33 cellular contexts compared by ENCODE assay signal in genomic region chr10:70836319-70836718, GRCh38. TPM values are rescaled to one million over a fixed set of nuclear protein-coding genes. Genes with fewer than 3 reads are reported as not detected.
A peak's percentile ranks its signal among the peaks of the same experiment; 100 is the strongest.
DNase-seq lines count a peak whose midpoint lies in the region; ATAC-seq, FAIRE-seq and TF ChIP-seq lines count a peak whose summit lies in the region.
"Had no signal": no experiment of that assay in that cellular context is flagged by ENCODE, and none has a peak within 500 bp of the region (broad histone marks: within the 10 kb centered on the region; RNA-seq: fewer than 3 reads in every experiment).

No MANE protein-coding gene starts in this region.

- DNase-seq in stimulated activated naive CD8-positive, alpha-beta T cell treated with anti-CD3 and anti-CD28 coated beads, Interleukin-15, Interleukin-2, amounts not matched to agents 100 U/mL and 50 U/mL, for 24 hours, result no peak
- no peak for DNase-seq in activated T-helper 2 cell treated with anti-CD3 and anti-CD28 coated beads, Interferon-gamma antibody, Interleukin-2, Interleukin-4, amounts not matched to agents 10 μg/mL and 5 μg/mL and 100 μg/mL, durations not matched to agents 14 hours and 24 hours and 36 hours (ENCODE audit: low spot score)
- DNase-seq in HepG2 (ENCODE audit: low spot score), result no peak
- no peak for DNase-seq in type B pancreatic cell (ENCODE audit: extremely low spot score, unreplicated experiment)
- no peak for DNase-seq in naive thymus-derived CD8-positive, alpha-beta T cell
- no peak for DNase-seq in activated effector memory CD4-positive, alpha-beta T cell treated with Interleukin-2 at 50 U/mL for 16 hours
- DNase-seq in NCI-H510A (lab: John Stamatoyannopoulos, UW), result no peak
- DNase-seq: activated CD4-positive, alpha-beta T cell treated with anti-CD3 and anti-CD28 coated beads for 1 hour; activated CD8-positive, alpha-beta memory T cell treated with anti-CD3 and anti-CD28 coated beads, Interleukin-2, amount 10 ng/mL, durations not matched to agents 7 days and 5 days; effector memory CD4-positive, alpha-beta T cell; heart left ventricle; mammary epithelial cell; NCI-H146; NCI-H2107; NCI-H446; NCI-H82; posterior cingulate gyrus; stimulated activated CD4-positive, alpha-beta T cell treated with anti-CD3 and anti-CD28 coated beads, Interleukin-4, amount 100 ng/mL, for 4 hours; stimulated activated naive CD4-positive, alpha-beta T cell; T-helper 2 cell; testis had no signal

- no peaks in the 10 kb centered on the region for H4K20me1 ChIP-seq in HepG2 (ENCODE audit: insufficient read depth, low read length)

- H3K4me1 ChIP-seq in HepG2 (ENCODE audit: insufficient read depth, low read length), result peaks cover 32% of the 10 kb centered on the region

- H3K9me3 Mint-ChIP-seq in stimulated activated naive CD8-positive, alpha-beta T cell treated with anti-CD3 and anti-CD28 coated beads, Interleukin-15, Interleukin-2, amounts not matched to agents 100 ng/mL and 50 ng/mL, for 24 hours, result peaks cover 3% of the 10 kb centered on the region
- H3K9me3 Mint-ChIP-seq in activated T-helper 2 cell treated with anti-CD3 and anti-CD28 coated beads, Interferon-gamma antibody, Interleukin-2, Interleukin-4, amounts not matched to agents 10 μg/mL and 5 μg/mL and 100 μg/mL, durations not matched to agents 14 hours and 24 hours and 36 hours, result peaks cover 13% of the 10 kb centered on the region
- no peaks in the 10 kb centered on the region for H3K9me3 Mint-ChIP-seq in type B pancreatic cell
- H3K9me3 Mint-ChIP-seq in naive thymus-derived CD8-positive, alpha-beta T cell, result peaks cover 0 to 9% (median 2%) of the 10 kb centered on the region in 9 donors

- POLR2A ChIA-PET in HepG2 (lab: Yijun Ruan, JAX), result no interaction called here
- POLR2A ChIA-PET in naive thymus-derived CD8-positive, alpha-beta T cell (lab: Charles Lee), result no interaction called here

- H2AFZ ChIP-seq in HepG2 (ENCODE audit: low read length), result no peak overlapping the region

- H3K27ac ChIP-seq in HepG2 (ENCODE audit: extremely low read length, insufficient read depth, low read length), result peak overlapping the region; percentile 58
- H3K27ac ChIP-seq: breast epithelium, heart left ventricle, SK-N-MC, testis, vagina had no signal

- TF ChIP-seq POLR2A in HepG2 (IDR thresholded peaks at IDR 0.05; ENCODE audit: insufficient read depth in 1 of 2, low read depth in 2 of 2, low read length in 2 of 2), result no peak

- peaks cover 0 to under 1% of the 10 kb centered on the region in 2 experiments; a peak in 2 of 5 replicates for H3K36me3 ChIP-seq in HepG2 (replicated peaks in 1 of 2; ENCODE audit: control insufficient read depth in 1 of 2, insufficient read depth in 2 of 2, low read length in 2 of 2)
- H3K36me3 ChIP-seq: adrenal gland, breast epithelium, right lobe of liver, vagina had no signal

- no TSS peak for BruUV-seq in HepG2 (replicated peaks; lab: Mats Ljungman, UMichigan)

- H3K27ac Mint-ChIP-seq in stimulated activated naive CD8-positive, alpha-beta T cell treated with anti-CD3 and anti-CD28 coated beads, Interleukin-15, Interleukin-2, amounts not matched to agents 100 ng/mL and 50 ng/mL, for 24 hours, result peak overlapping the region; percentile 85
- peak overlapping the region; percentile 40 for H3K27ac Mint-ChIP-seq in activated T-helper 2 cell treated with anti-CD3 and anti-CD28 coated beads, Interferon-gamma antibody, Interleukin-2, Interleukin-4, amounts not matched to agents 10 μg/mL and 5 μg/mL and 100 μg/mL, durations not matched to agents 14 hours and 24 hours and 36 hours
- peak overlapping the region; percentile 61 for H3K27ac Mint-ChIP-seq in type B pancreatic cell
- H3K27ac Mint-ChIP-seq in naive thymus-derived CD8-positive, alpha-beta T cell, result no peak overlapping the region
- H3K27ac Mint-ChIP-seq: activated CD8-positive, alpha-beta memory T cell treated with anti-CD3 and anti-CD28 coated beads, Interleukin-2, amount 10 ng/mL, durations not matched to agents 7 days and 5 days; CD14-positive monocyte had no signal

- no peaks in the 10 kb centered on the region for H3K27me3 ChIP-seq in HepG2 (ENCODE audit: control insufficient read depth in 1 of 2, insufficient read depth in 2 of 2, low read length in 2 of 2)
- H3K27me3 ChIP-seq: adrenal gland, breast epithelium, heart left ventricle, right lobe of liver, testis, vagina had no signal

- H3K79me2 ChIP-seq in HepG2 (ENCODE audit: insufficient read depth, low read length), result peaks cover 24% of the 10 kb centered on the region

- H3K4me2 ChIP-seq in HepG2 (ENCODE audit: low read depth, low read length), result 0 out of 2 replicates have a peak overlapping the region, but pooled peaks have one; percentile 1

- no peaks in the 10 kb centered on the region for H3K27me3 Mint-ChIP-seq in stimulated activated naive CD8-positive, alpha-beta T cell treated with anti-CD3 and anti-CD28 coated beads, Interleukin-15, Interleukin-2, amounts not matched to agents 100 ng/mL and 50 ng/mL, for 24 hours
- H3K27me3 Mint-ChIP-seq in activated T-helper 2 cell treated with anti-CD3 and anti-CD28 coated beads, Interferon-gamma antibody, Interleukin-2, Interleukin-4, amounts not matched to agents 10 μg/mL and 5 μg/mL and 100 μg/mL, durations not matched to agents 14 hours and 24 hours and 36 hours (ENCODE audit: low read depth), result no peaks in the 10 kb centered on the region
- no peaks in the 10 kb centered on the region for H3K27me3 Mint-ChIP-seq in type B pancreatic cell
- no peaks in the 10 kb centered on the region for H3K27me3 Mint-ChIP-seq in naive thymus-derived CD8-positive, alpha-beta T cell
- H3K27me3 Mint-ChIP-seq: activated CD8-positive, alpha-beta memory T cell treated with anti-CD3 and anti-CD28 coated beads, Interleukin-2, amount 10 ng/mL, durations not matched to agents 7 days and 5 days had no signal

- peak overlapping the region; percentile 45 for H3K4me3 Mint-ChIP-seq in stimulated activated naive CD8-positive, alpha-beta T cell treated with anti-CD3 and anti-CD28 coated beads, Interleukin-15, Interleukin-2, amounts not matched to agents 100 ng/mL and 50 ng/mL, for 24 hours
- no peak overlapping the region for H3K4me3 Mint-ChIP-seq in activated T-helper 2 cell treated with anti-CD3 and anti-CD28 coated beads, Interferon-gamma antibody, Interleukin-2, Interleukin-4, amounts not matched to agents 10 μg/mL and 5 μg/mL and 100 μg/mL, durations not matched to agents 14 hours and 24 hours and 36 hours (ENCODE audit: low read depth)
- no peak overlapping the region for H3K4me3 Mint-ChIP-seq in type B pancreatic cell
- H3K4me3 Mint-ChIP-seq in naive thymus-derived CD8-positive, alpha-beta T cell, result no peak overlapping the region
- H3K4me3 Mint-ChIP-seq: activated CD8-positive, alpha-beta memory T cell treated with anti-CD3 and anti-CD28 coated beads, Interleukin-2, amount 10 ng/mL, durations not matched to agents 7 days and 5 days; CD14-positive monocyte; neural crest cell had no signal

- no peak overlapping the region for H3K9ac ChIP-seq in HepG2 (ENCODE audit: insufficient read depth, low read depth, low read length)

- no peak for FAIRE-seq in HepG2 (lab: Jason Lieb, UNC)
- FAIRE-seq: GM18507 had no signal

- H3K4me3 ChIP-seq in HepG2 (replicated peaks in 1 of 3; ENCODE audit: insufficient read depth in 1 of 3, low read depth in 2 of 3, low read length in 3 of 3), result no peak overlapping the region
- H3K4me3 ChIP-seq: adrenal gland, breast epithelium, heart left ventricle, right lobe of liver, SK-N-MC, testis, vagina had no signal

- H3K4me1 Mint-ChIP-seq in stimulated activated naive CD8-positive, alpha-beta T cell treated with anti-CD3 and anti-CD28 coated beads, Interleukin-15, Interleukin-2, amounts not matched to agents 100 ng/mL and 50 ng/mL, for 24 hours (ENCODE audit: low read depth), result peaks cover 93% of the 10 kb centered on the region
- peaks cover 63% of the 10 kb centered on the region for H3K4me1 Mint-ChIP-seq in activated T-helper 2 cell treated with anti-CD3 and anti-CD28 coated beads, Interferon-gamma antibody, Interleukin-2, Interleukin-4, amounts not matched to agents 10 μg/mL and 5 μg/mL and 100 μg/mL, durations not matched to agents 14 hours and 24 hours and 36 hours (ENCODE audit: low read depth)
- H3K4me1 Mint-ChIP-seq in type B pancreatic cell (ENCODE audit: unreplicated experiment), result peaks cover 27% of the 10 kb centered on the region
- H3K4me1 Mint-ChIP-seq in naive thymus-derived CD8-positive, alpha-beta T cell, result peaks cover 17 to 40% (median 29%) of the 10 kb centered on the region in 4 donors
- H3K4me1 Mint-ChIP-seq: neural crest cell had no signal

- ATAC-seq in stimulated activated naive CD8-positive, alpha-beta T cell treated with anti-CD3 and anti-CD28 coated beads, Interleukin-15, Interleukin-2, amounts not matched to agents 100 U/mL and 50 U/mL, for 24 hours, result no peak
- no peak; the same call in 2 of the 3 replicates for ATAC-seq in HepG2
- ATAC-seq in naive thymus-derived CD8-positive, alpha-beta T cell, result no peak
- ATAC-seq: activated CD8-positive, alpha-beta memory T cell treated with anti-CD3 and anti-CD28 coated beads, Interleukin-2, amount 10 ng/mL, durations not matched to agents 7 days and 5 days; heart left ventricle had no signal

- CTCF ChIA-PET in HepG2 (lab: Yijun Ruan, JAX; ENCODE audit: low intra/inter-chr PET ratio, low total read pairs), result no interaction called here

- peaks cover 67% of the 10 kb centered on the region for H3K36me3 Mint-ChIP-seq in stimulated activated naive CD8-positive, alpha-beta T cell treated with anti-CD3 and anti-CD28 coated beads, Interleukin-15, Interleukin-2, amounts not matched to agents 100 ng/mL and 50 ng/mL, for 24 hours (ENCODE audit: low read depth)
- H3K36me3 Mint-ChIP-seq in activated T-helper 2 cell treated with anti-CD3 and anti-CD28 coated beads, Interferon-gamma antibody, Interleukin-2, Interleukin-4, amounts not matched to agents 10 μg/mL and 5 μg/mL and 100 μg/mL, durations not matched to agents 14 hours and 24 hours and 36 hours (ENCODE audit: low read depth), result peaks cover 68% of the 10 kb centered on the region
- H3K36me3 Mint-ChIP-seq in type B pancreatic cell, result peaks cover 30% of the 10 kb centered on the region
- peaks cover 10 to 57% (median 48%) of the 10 kb centered on the region in 3 donors for H3K36me3 Mint-ChIP-seq in naive thymus-derived CD8-positive, alpha-beta T cell

- H3K9me3 ChIP-seq in HepG2 (ENCODE audit: low read length), result peaks cover 6% of the 10 kb centered on the region; the same call in 1 of the 2 replicates
- H3K9me3 ChIP-seq: adrenal gland, breast epithelium, right lobe of liver, testis, vagina had no signal

- 77% methylated on average over 2 of the region's 2 CpGs for WGBS in HepG2 (ENCODE audit: low lambda C conversion rate)

- intact Hi-C loops in activated T-helper 2 cell treated with anti-CD3 and anti-CD28 coated beads, Interferon-gamma antibody, Interleukin-2, Interleukin-4, amounts not matched to agents 10 μg/mL and 5 μg/mL and 100 μg/mL, durations not matched to agents 14 hours and 24 hours and 36 hours (cut with micrococcal nuclease), result no loop called here
- intact Hi-C loops in HepG2 (cut with micrococcal nuclease; ENCODE audit: unreplicated experiment), result no loop called here

- no peak for TF ChIP-seq EP300 in HepG2 (IDR thresholded peaks at IDR 0.05; ENCODE audit: low read depth in 2 of 2, low read length in 2 of 2)
- no peak for TF ChIP-seq EP300 in HepG2 (CRISPR knock-in tag; IDR thresholded peaks at IDR 0.05; ENCODE audit: borderline replicate concordance)

- TF ChIP-seq CTCF in HepG2 (CRISPR knock-in tag; IDR thresholded peaks at IDR 0.05) (no peak), type B pancreatic cell (conservative IDR thresholded peaks at IDR 0.05) (no peak)

- in situ Hi-C loops in HepG2 (cut with HindIII; ENCODE audit: extremely low pct_ligation_motif_present, low pct_unique_long_range_greater_than_20kb), result no loop called here

- TF ChIP-seq RAD21 in HepG2 (CRISPR knock-in tag; IDR thresholded peaks at IDR 0.05), result no peak

RNA-seq across cellular contexts. Expression of gene SGPL1, which starts 20.6 kb away (rescaled TPM):
- total RNA-seq in activated T-helper 2 cell treated with anti-CD3 and anti-CD28 coated beads, Interferon-gamma antibody, Interleukin-2, Interleukin-4, amounts not matched to agents 10 μg/mL and 5 μg/mL and 100 μg/mL, durations not matched to agents 14 hours and 24 hours and 36 hours, result 124 and 139 TPM in 2 replicates
- total RNA-seq in HepG2 (2016; rRNA removed; fragmentation: Illumina TruSeq; extraction: Trizol) (19.0 and 25.0 TPM in 2 replicates), type B pancreatic cell (ENCODE audit: low replicate concordance) (70.5 and 84.3 TPM in 2 replicates)
- 12.3 and 14.8 TPM in 2 replicates for total RNA-seq in HepG2 (2016; cell fraction: cytosol; rRNA removed; fragmentation: Illumina TruSeq; extraction: Trizol; ENCODE audit: low read depth)
- 14.5 and 23.0 TPM in 2 replicates for total RNA-seq in HepG2 (2016; cell fraction: insoluble cytoplasmic fraction; rRNA removed; fragmentation: Illumina TruSeq; extraction: Trizol)
- total RNA-seq in HepG2 (2016; cell fraction: membrane; rRNA removed; fragmentation: Illumina TruSeq; extraction: Trizol), result 15.7 and 16.0 TPM in 2 replicates
- total RNA-seq in HepG2 (2016; cell fraction: nucleus; rRNA removed; fragmentation: Illumina TruSeq; extraction: Trizol), result 26.9 and 32.2 TPM in 2 replicates
- 15.7 and 17.6 TPM in 2 replicates for polyA plus RNA-seq in HepG2 (2011; rRNA removed)
- polyA plus RNA-seq in HepG2 (2011; cell fraction: cytosol; rRNA removed), result 9.8 and 13.8 TPM in 2 replicates
- 13.8 and 17.5 TPM in 2 replicates for polyA plus RNA-seq in HepG2 (2011; cell fraction: nucleus; rRNA removed)
- 11.1 and 12.6 TPM in 2 replicates for polyA plus RNA-seq in HepG2 (2012)
- polyA plus RNA-seq in HepG2 (2016; cell fraction: cytosol; fragmentation: Illumina TruSeq; extraction: Trizol; ENCODE audit: low read depth), result 2.8 and 3.4 TPM in 2 replicates
- 10.4 TPM in 2 replicates for polyA plus RNA-seq in HepG2 (2016; cell fraction: insoluble cytoplasmic fraction; fragmentation: Illumina TruSeq; extraction: Trizol; ENCODE audit: low read depth)
- polyA plus RNA-seq in HepG2 (2016; cell fraction: membrane; fragmentation: Illumina TruSeq; extraction: Trizol; ENCODE audit: low read depth), result 5.2 and 6.0 TPM in 2 replicates
- polyA plus RNA-seq in HepG2 (2016; cell fraction: nucleus; fragmentation: Illumina TruSeq; extraction: Trizol; ENCODE audit: insufficient read depth, low read depth), result 32.2 and 33.8 TPM in 2 replicates
- polyA minus RNA-seq in HepG2 (2011; rRNA and poly(A)+ RNA removed; ENCODE audit: low replicate concordance), result 32.9 and 47.1 TPM in 2 replicates
- 17.3 and 21.5 TPM in 2 replicates for polyA minus RNA-seq in HepG2 (2011; cell fraction: cytosol; rRNA and poly(A)+ RNA removed)
- 37.6 and 39.2 TPM in 2 replicates for polyA minus RNA-seq in HepG2 (2011; cell fraction: nucleus; rRNA and poly(A)+ RNA removed)
- 10 to 100 TPM; 28.2 to 36.1 TPM for total RNA-seq in naive thymus-derived CD8-positive, alpha-beta T cell
- 10 to 100 TPM; 10.7 to 16.7 (median 12.4) TPM for polyA plus RNA-seq in naive thymus-derived CD8-positive, alpha-beta T cell

RNA-seq across cellular contexts. Expression of gene TBATA, which starts 51.1 kb away (rescaled TPM):
- total RNA-seq in activated T-helper 2 cell treated with anti-CD3 and anti-CD28 coated beads, Interferon-gamma antibody, Interleukin-2, Interleukin-4, amounts not matched to agents 10 μg/mL and 5 μg/mL and 100 μg/mL, durations not matched to agents 14 hours and 24 hours and 36 hours, result not detected in 2 replicates
- total RNA-seq in HepG2 (2016; rRNA removed; fragmentation: Illumina TruSeq; extraction: Trizol), result not detected in 2 replicates
- not detected in 2 replicates for total RNA-seq in HepG2 (2016; cell fraction: cytosol; rRNA removed; fragmentation: Illumina TruSeq; extraction: Trizol; ENCODE audit: low read depth)
- not detected in 2 replicates for total RNA-seq in HepG2 (2016; cell fraction: insoluble cytoplasmic fraction; rRNA removed; fragmentation: Illumina TruSeq; extraction: Trizol)
- not detected in 2 replicates for total RNA-seq in HepG2 (2016; cell fraction: membrane; rRNA removed; fragmentation: Illumina TruSeq; extraction: Trizol)
- total RNA-seq in HepG2 (2016; cell fraction: nucleus; rRNA removed; fragmentation: Illumina TruSeq; extraction: Trizol), result not detected in 2 replicates
- polyA plus RNA-seq in HepG2 (2011; rRNA removed), result not detected in 2 replicates
- polyA plus RNA-seq in HepG2 (2011; cell fraction: cytosol; rRNA removed), result not detected in 2 replicates
- polyA plus RNA-seq in HepG2 (2011; cell fraction: nucleus; rRNA removed), result not detected in 2 replicates
- polyA plus RNA-seq in HepG2 (2012), result not detected in 2 replicates
- polyA plus RNA-seq in HepG2 (2016; cell fraction: cytosol; fragmentation: Illumina TruSeq; extraction: Trizol; ENCODE audit: low read depth), result not detected in 2 replicates
- polyA plus RNA-seq in HepG2 (2016; cell fraction: insoluble cytoplasmic fraction; fragmentation: Illumina TruSeq; extraction: Trizol; ENCODE audit: low read depth), result not detected in 2 replicates
- polyA plus RNA-seq in HepG2 (2016; cell fraction: membrane; fragmentation: Illumina TruSeq; extraction: Trizol; ENCODE audit: low read depth), result not detected in 2 replicates
- not detected in 2 replicates for polyA plus RNA-seq in HepG2 (2016; cell fraction: nucleus; fragmentation: Illumina TruSeq; extraction: Trizol; ENCODE audit: insufficient read depth, low read depth)
- not detected in 2 replicates for polyA minus RNA-seq in HepG2 (2011; rRNA and poly(A)+ RNA removed; ENCODE audit: low replicate concordance)
- polyA minus RNA-seq in HepG2 (2011; cell fraction: cytosol; rRNA and poly(A)+ RNA removed), result not detected in 2 replicates
- not detected in 2 replicates for polyA minus RNA-seq in HepG2 (2011; cell fraction: nucleus; rRNA and poly(A)+ RNA removed)
- total RNA-seq in type B pancreatic cell (ENCODE audit: low replicate concordance), result not detected in 2 replicates
- total RNA-seq in naive thymus-derived CD8-positive, alpha-beta T cell, result not detected
- polyA plus RNA-seq in naive thymus-derived CD8-positive, alpha-beta T cell, result not detected
- total RNA-seq: activated CD8-positive, alpha-beta memory T cell treated with anti-CD3 and anti-CD28 coated beads, Interleukin-2, amount 10 ng/mL, durations not matched to agents 7 days and 5 days; adrenal gland; breast epithelium; fibroblast of villous mesenchyme; heart left ventricle; kidney epithelial cell; mammary epithelial cell; neural crest cell; right lobe of liver; vagina had no signal
- polyA plus RNA-seq: CD14-positive monocyte, esophagus, heart left ventricle, mammary epithelial cell had no signal

RNA-seq across cellular contexts. Expression of gene PCBD1, which starts 52.0 kb away (rescaled TPM):
- 72.0 and 73.8 TPM in 2 replicates for total RNA-seq in activated T-helper 2 cell treated with anti-CD3 and anti-CD28 coated beads, Interferon-gamma antibody, Interleukin-2, Interleukin-4, amounts not matched to agents 10 μg/mL and 5 μg/mL and 100 μg/mL, durations not matched to agents 14 hours and 24 hours and 36 hours
- 168 and 177 TPM in 2 replicates for total RNA-seq in HepG2 (2016; rRNA removed; fragmentation: Illumina TruSeq; extraction: Trizol)
- 166 and 201 TPM in 2 replicates for total RNA-seq in HepG2 (2016; cell fraction: cytosol; rRNA removed; fragmentation: Illumina TruSeq; extraction: Trizol; ENCODE audit: low read depth)
- 178 and 182 TPM in 2 replicates for total RNA-seq in HepG2 (2016; cell fraction: insoluble cytoplasmic fraction; rRNA removed; fragmentation: Illumina TruSeq; extraction: Trizol)
- 211 and 254 TPM in 2 replicates for total RNA-seq in HepG2 (2016; cell fraction: membrane; rRNA removed; fragmentation: Illumina TruSeq; extraction: Trizol)
- total RNA-seq in HepG2 (2016; cell fraction: nucleus; rRNA removed; fragmentation: Illumina TruSeq; extraction: Trizol), result 58.9 and 64.6 TPM in 2 replicates
- 95.3 and 98.9 TPM in 2 replicates for polyA plus RNA-seq in HepG2 (2011; rRNA removed)
- 107 and 123 TPM in 2 replicates for polyA plus RNA-seq in HepG2 (2011; cell fraction: cytosol; rRNA removed)
- polyA plus RNA-seq in HepG2 (2011; cell fraction: nucleus; rRNA removed), result 40.3 and 45.6 TPM in 2 replicates
- polyA plus RNA-seq in HepG2 (2012), result 117 and 152 TPM in 2 replicates
- 235 and 300 TPM in 2 replicates for polyA plus RNA-seq in HepG2 (2016; cell fraction: cytosol; fragmentation: Illumina TruSeq; extraction: Trizol; ENCODE audit: low read depth)
- polyA plus RNA-seq in HepG2 (2016; cell fraction: insoluble cytoplasmic fraction; fragmentation: Illumina TruSeq; extraction: Trizol; ENCODE audit: low read depth), result 237 and 249 TPM in 2 replicates
- polyA plus RNA-seq in HepG2 (2016; cell fraction: membrane; fragmentation: Illumina TruSeq; extraction: Trizol; ENCODE audit: low read depth), result 271 and 309 TPM in 2 replicates
- 131 and 135 TPM in 2 replicates for polyA plus RNA-seq in HepG2 (2016; cell fraction: nucleus; fragmentation: Illumina TruSeq; extraction: Trizol; ENCODE audit: insufficient read depth, low read depth)
- 47.4 and 68.6 TPM in 2 replicates for polyA minus RNA-seq in HepG2 (2011; rRNA and poly(A)+ RNA removed; ENCODE audit: low replicate concordance)
- polyA minus RNA-seq in HepG2 (2011; cell fraction: cytosol; rRNA and poly(A)+ RNA removed), result 36.4 and 44.0 TPM in 2 replicates
- 21.6 and 28.6 TPM in 2 replicates for polyA minus RNA-seq in HepG2 (2011; cell fraction: nucleus; rRNA and poly(A)+ RNA removed)
- total RNA-seq in type B pancreatic cell (ENCODE audit: low replicate concordance), result 84.1 and 102 TPM in 2 replicates
- total RNA-seq in naive thymus-derived CD8-positive, alpha-beta T cell, result 1 to 10 TPM; 6.0 to 9.5 TPM
- polyA plus RNA-seq in naive thymus-derived CD8-positive, alpha-beta T cell, result 10 to 100 TPM in 2 of 3 donors, 1 to 10 TPM in 1; 8.6 to 23.2 (median 14.9) TPM

Comparison
In these comparisons a context has a peak if more than half of its experiments do, and no peak if none do; other contexts are left out.
1. H3K27ac Mint-ChIP-seq: peak in stimulated activated naive CD8-positive, alpha-beta T cell treated with anti-CD3 and anti-CD28 coated beads, Interleukin-15, Interleukin-2, amounts not matched to agents 100 ng/mL and 50 ng/mL, for 24 hours (single experiment), activated T-helper 2 cell treated with anti-CD3 and anti-CD28 coated beads, Interferon-gamma antibody, Interleukin-2, Interleukin-4, amounts not matched to agents 10 μg/mL and 5 μg/mL and 100 μg/mL, durations not matched to agents 14 hours and 24 hours and 36 hours (single experiment) and type B pancreatic cell (single experiment); none in naive thymus-derived CD8-positive, alpha-beta T cell (0 of 10).